ENCODE assay signal across 17 cellular contexts in genomic region chr16:4481965-4482364, GRCh38. TPM values are rescaled to one million over a fixed set of nuclear protein-coding genes. Genes with fewer than 3 reads are reported as not detected.
DNase-seq lines count a peak whose midpoint lies in the region; ATAC-seq and TF ChIP-seq lines count a peak whose summit lies in the region.
"Had no signal": no experiment of that assay in that cellular context is flagged by ENCODE, and none has a peak within 500 bp of the region (broad histone marks: within the 10 kb centered on the region; RNA-seq: fewer than 3 reads in every experiment).

No MANE protein-coding gene starts in this region.

- CTCF ChIA-PET in T-cell (lab: Charles Lee) = no interaction called here

- H3K4me1 ChIP-seq in cardiac muscle cell (ENCODE audit: low read depth) (peaks cover 28% of the 10 kb centered on the region), stomach (peaks cover 42 to 77% (median 56%) of the 10 kb centered on the region in 4 donors), gastroesophageal sphincter (peaks cover 0 to 27% (median 8%) of the 10 kb centered on the region in 3 donors), body of pancreas (peaks cover 41% of the 10 kb centered on the region)

- H3K36me3 Mint-ChIP-seq in T-cell = peaks cover 31% of the 10 kb centered on the region
- H3K36me3 Mint-ChIP-seq in effector memory CD8-positive, alpha-beta T cell (ENCODE audit: insufficient read depth) = peaks cover 55% of the 10 kb centered on the region

- H3K27ac ChIP-seq in cardiac muscle cell = peak overlapping the region; percentile 64
- peak overlapping the region in 4 of 5 donors; percentile 30 to 54 (median 40) for H3K27ac ChIP-seq in stomach
- no peak overlapping the region for H3K27ac ChIP-seq in gastroesophageal sphincter
- no peak overlapping the region for H3K27ac ChIP-seq in body of pancreas
- H3K27ac ChIP-seq: ascending aorta, coronary artery had no signal

- no peak for TF ChIP-seq POLR2A in stomach (IDR thresholded peaks at IDR 0.05)
- TF ChIP-seq POLR2A in gastroesophageal sphincter (IDR thresholded peaks at IDR 0.05) = no peak
- no peak for TF ChIP-seq POLR2A in body of pancreas (IDR thresholded peaks at IDR 0.05)

- TF ChIP-seq CTCF in cardiac muscle cell (IDR thresholded peaks at IDR 0.05; ENCODE audit: low read depth, low read length) (no peak), stomach (IDR thresholded peaks at IDR 0.05) (no peak), gastroesophageal sphincter (IDR thresholded peaks at IDR 0.05) (no peak), body of pancreas (IDR thresholded peaks at IDR 0.05) (no peak)

- intact Hi-C loops in left ventricle myocardium superior (cut with micrococcal nuclease) (no loop called here), stomach (cut with DNase I; ENCODE audit: low total_unique reads) (no loop called here), body of pancreas (cut with DNase I) (no loop called here)

- no peak for ATAC-seq in left ventricle myocardium superior
- ATAC-seq in T-cell (replicated peaks in 1 of 4) = no peak
- ATAC-seq in effector memory CD8-positive, alpha-beta T cell (replicated peaks) = no peak
- ATAC-seq in gastroesophageal sphincter = no peak
- ATAC-seq in GM21723 (IDR thresholded peaks at IDR 0.05; ENCODE audit: unreplicated experiment) = no peak
- no peak for ATAC-seq in body of pancreas

- H3K27me3 ChIP-seq in cardiac muscle cell = no peaks in the 10 kb centered on the region
- no peaks in the 10 kb centered on the region for H3K27me3 ChIP-seq in stomach
- H3K27me3 ChIP-seq in gastroesophageal sphincter = no peaks in the 10 kb centered on the region
- H3K27me3 ChIP-seq in body of pancreas = no peaks in the 10 kb centered on the region
- H3K27me3 ChIP-seq: ascending aorta had no signal

- TF ChIP-seq EP300 in stomach (IDR thresholded peaks at IDR 0.05) (no peak), gastroesophageal sphincter (IDR thresholded peaks at IDR 0.05) (no peak)

- H3K4me1 Mint-ChIP-seq in T-cell = peaks cover 57 to 65% (median 65%) of the 10 kb centered on the region in 3 donors
- peaks cover 31 to 49% of the 10 kb centered on the region in 2 donors for H3K4me1 Mint-ChIP-seq in effector memory CD8-positive, alpha-beta T cell (ENCODE audit: low read depth in 2 of 2)

- WGBS in stomach, 5 donors = 78 to 92% (median 91%) methylated on average over 1 of the region's 1 CpG
- WGBS in gastroesophageal sphincter (ENCODE audit: low coverage in 1 of 2), 2 donors = 81 to 93% methylated on average over 1 of the region's 1 CpG
- 82 to 92% methylated on average over 1 of the region's 1 CpG for WGBS in body of pancreas, 2 donors

- H3K4me3 ChIP-seq in cardiac muscle cell (no peak overlapping the region), stomach (no peak overlapping the region), gastroesophageal sphincter (no peak overlapping the region), body of pancreas (no peak overlapping the region)
- H3K4me3 ChIP-seq: ascending aorta, coronary artery, lung had no signal

- peak overlapping the region in 1 of 3 donors; percentile 61 for H3K4me3 Mint-ChIP-seq in T-cell
- H3K4me3 Mint-ChIP-seq in effector memory CD8-positive, alpha-beta T cell = peak overlapping the region in 1 of 2 donors; percentile 11

- POLR2A ChIA-PET in T-cell (lab: Charles Lee) = interaction anchor here in 1 of 2 donors (0.6 kb wide), 1 partner anchor 28 kb away, joined by 3 read pairs; no protein-coding TSS in a partner anchor

- H3K36me3 ChIP-seq in cardiac muscle cell (peaks cover 3% of the 10 kb centered on the region), stomach (peaks cover 10 to 37% (median 26%) of the 10 kb centered on the region in 4 donors), gastroesophageal sphincter (peaks cover 0 to 33% of the 10 kb centered on the region in 2 donors), body of pancreas (replicated peaks in 1 of 2; ENCODE audit: insufficient read depth in 1 of 2, low read depth in 2 of 2) (no peaks in the 10 kb centered on the region)

- DNase-seq in cardiac muscle cell (ENCODE audit: low read depth in 1 of 2, low spot score in 1 of 2) (no peak), left ventricle myocardium superior (no peak), T-cell (no peak), stomach (no peak), body of pancreas (no peak)
- DNase-seq in effector memory CD8-positive, alpha-beta T cell = no peak
- DNase-seq: activated CD4-positive, CD25-positive, alpha-beta regulatory T cell; AML-193; DMS153; foreskin melanocyte; NCI-H1436 treated with DMSO at 0.1 percent for 48 hours; substantia nigra had no signal

- no peaks in the 10 kb centered on the region for H3K9me3 Mint-ChIP-seq in T-cell
- H3K9me3 Mint-ChIP-seq in effector memory CD8-positive, alpha-beta T cell = no peaks in the 10 kb centered on the region

- H3K27ac Mint-ChIP-seq in T-cell = peak overlapping the region; percentile 82 to 88
- peak overlapping the region; percentile 4 to 88 for H3K27ac Mint-ChIP-seq in effector memory CD8-positive, alpha-beta T cell

- no peaks in the 10 kb centered on the region for H3K9me3 ChIP-seq in cardiac muscle cell (ENCODE audit: low read depth)
- H3K9me3 ChIP-seq in stomach = no peaks in the 10 kb centered on the region
- H3K9me3 ChIP-seq in gastroesophageal sphincter = no peaks in the 10 kb centered on the region
- H3K9me3 ChIP-seq in body of pancreas = no peaks in the 10 kb centered on the region
- H3K9me3 ChIP-seq: ascending aorta had no signal

- no peaks in the 10 kb centered on the region for H3K27me3 Mint-ChIP-seq in T-cell
- H3K27me3 Mint-ChIP-seq in effector memory CD8-positive, alpha-beta T cell = no peaks in the 10 kb centered on the region

RNA-seq across cellular contexts. Expression of gene HMOX2, which starts 5.8 kb away (rescaled TPM):
- total RNA-seq in cardiac muscle cell = 61.5 and 69.8 TPM in 2 replicates
- polyA plus RNA-seq in cardiac muscle cell = 83.7 and 101 TPM in 2 replicates
- 121 TPM for total RNA-seq in left ventricle myocardium superior
- total RNA-seq in T-cell = 10 to 100 TPM; 49.1 to 74.4 (median 70.5) TPM
- total RNA-seq in stomach = 100 to 1,000 TPM in 1 of 5 donors, 10 to 100 TPM in 3, 1 to 10 TPM in 1; 6.4 to 175 (median 59.8) TPM
- polyA plus RNA-seq in stomach = 100 to 1,000 TPM in 2 of 3 donors, 10 to 100 TPM in 1; 51.6 to 109 (median 106) TPM
- total RNA-seq in gastroesophageal sphincter = 10 to 100 TPM; 26.3 to 66.3 (median 36.2) TPM
- 100 to 1,000 TPM in 1 of 2 donors, 10 to 100 TPM in 1; 18.4 to 115 TPM for total RNA-seq in body of pancreas

RNA-seq across cellular contexts. Expression of gene NMRAL1, which starts 7.5 kb away (rescaled TPM):
- total RNA-seq in cardiac muscle cell (45.4 and 64.5 TPM in 2 replicates), left ventricle myocardium superior (24.7 TPM), T-cell (10 to 100 TPM; 50.1 to 79.1 (median 62.1) TPM), stomach (100 to 1,000 TPM in 1 of 5 donors, 10 to 100 TPM in 4; 22.8 to 109 (median 47.7) TPM), gastroesophageal sphincter (10 to 100 TPM; 32.9 to 49.7 (median 39.3) TPM), body of pancreas (10 to 100 TPM; 36.3 to 43.8 TPM)
- polyA plus RNA-seq in cardiac muscle cell (32.4 and 46.9 TPM in 2 replicates), stomach (100 to 1,000 TPM in 1 of 3 donors, 10 to 100 TPM in 2; 67.7 to 126 (median 90.7) TPM)

RNA-seq across cellular contexts. Expression of gene DNAJA3, which starts 56.3 kb away (rescaled TPM):
- total RNA-seq in cardiac muscle cell (62.1 and 70.7 TPM in 2 replicates), left ventricle myocardium superior (83.9 TPM), T-cell (10 to 100 TPM; 37.7 to 73.8 (median 65.7) TPM), stomach (10 to 100 TPM; 26.8 to 53.0 (median 39.1) TPM), gastroesophageal sphincter (10 to 100 TPM; 39.6 to 55.6 (median 43.9) TPM), body of pancreas (10 to 100 TPM; 26.4 to 29.1 TPM)
- polyA plus RNA-seq in cardiac muscle cell (60.5 and 70.8 TPM in 2 replicates), stomach (10 to 100 TPM; 18.8 to 28.0 (median 24.5) TPM)

RNA-seq across cellular contexts. Expression of gene CDIP1, which starts 56.6 kb away (rescaled TPM):
- total RNA-seq in cardiac muscle cell = 46.4 and 55.8 TPM in 2 replicates
- polyA plus RNA-seq in cardiac muscle cell = 87.6 and 88.4 TPM in 2 replicates
- 53.3 TPM for total RNA-seq in left ventricle myocardium superior
- total RNA-seq in T-cell = 10 to 100 TPM; 28.6 to 31.3 (median 29.7) TPM
- 10 to 100 TPM in 3 of 5 donors, 1 to 10 TPM in 2; 2.9 to 36.5 (median 18.8) TPM for total RNA-seq in stomach
- 10 to 100 TPM in 2 of 3 donors, 1 to 10 TPM in 1; 9.5 to 13.8 (median 10.6) TPM for polyA plus RNA-seq in stomach
- 10 to 100 TPM; 13.2 to 31.5 (median 18.7) TPM for total RNA-seq in gastroesophageal sphincter
- 10 to 100 TPM; 12.9 to 23.3 TPM for total RNA-seq in body of pancreas

Comparison
In these comparisons a context has a peak if more than half of its experiments do, and no peak if none do; other contexts are left out.
1. H3K27ac ChIP-seq: peak in cardiac muscle cell (single experiment) and stomach (4 of 5); none in gastroesophageal sphincter (0 of 4) and body of pancreas (0 of 4).